In genomic region chr19:872266-872951, GRCh38 we compare ENCODE assay signal across 6 cellular contexts. TPM values are rescaled to one million over a fixed set of nuclear protein-coding genes. Genes with fewer than 3 reads are reported as not detected.
DNase-seq lines count a peak whose midpoint lies in the region; ATAC-seq, FAIRE-seq and TF ChIP-seq lines count a peak whose summit lies in the region.

No MANE protein-coding gene starts in this region.

- no peak for TF ChIP-seq RAD21 in HepG2 (CRISPR knock-in tag; IDR thresholded peaks at IDR 0.05)

- DNase-seq in CD4-positive, alpha-beta memory T cell = peak; percentile 84 to 93 (median 91)
- DNase-seq in NCI-H1105 treated with DMSO at 0.1 percent for 48 hours (lab: John Stamatoyannopoulos, UW) (peak; percentile 65), HepG2 (ENCODE audit: low spot score) (no peak), HuH-7.5 (ENCODE audit: low spot score) (no peak)
- peak; percentile 44 to 66 for DNase-seq in activated T-helper 1 cell treated with anti-CD3 and anti-CD28 coated beads, Interleukin-2, amount 50 U/mL, for 16 hours (ENCODE audit: low read depth in 1 of 2, low spot score in 1 of 2)

- H3K27ac Mint-ChIP-seq in CD4-positive, alpha-beta memory T cell = peak overlapping the region; percentile 88 to 98 (median 97)

- H3K27me3 Mint-ChIP-seq in CD4-positive, alpha-beta memory T cell = no peaks in the 10 kb centered on the region

- TF ChIP-seq EP300 in HepG2 (IDR thresholded peaks at IDR 0.05; ENCODE audit: low read depth in 2 of 2, low read length in 2 of 2) = no peak
- TF ChIP-seq EP300 in HepG2 (CRISPR knock-in tag; IDR thresholded peaks at IDR 0.05; ENCODE audit: borderline replicate concordance) = no peak

- peak overlapping the region in 1 of 2 donors; percentile 51 for H3K4me3 ChIP-seq in CD4-positive, alpha-beta memory T cell (ENCODE audit: low read length in 2 of 2)
- no peak overlapping the region for H3K4me3 ChIP-seq in HepG2 (replicated peaks in 1 of 3; ENCODE audit: insufficient read depth in 1 of 3, low read depth in 2 of 3, low read length in 3 of 3)

- FAIRE-seq in HepG2 (lab: Jason Lieb, UNC) = no peak

- no peak for TF ChIP-seq CTCF in HepG2 (CRISPR knock-in tag; IDR thresholded peaks at IDR 0.05)

- H3K27me3 ChIP-seq in CD4-positive, alpha-beta memory T cell (ENCODE audit: insufficient read depth, low read length) = no peaks in the 10 kb centered on the region
- H3K27me3 ChIP-seq in HepG2 (ENCODE audit: control insufficient read depth in 1 of 2, insufficient read depth in 2 of 2, low read length in 2 of 2) = no peaks in the 10 kb centered on the region

- H3K4me1 Mint-ChIP-seq in CD4-positive, alpha-beta memory T cell = peaks cover 4 to 16% (median 9%) of the 10 kb centered on the region in 4 donors

- in situ Hi-C loops in HepG2 (cut with HindIII; ENCODE audit: extremely low pct_ligation_motif_present, low pct_unique_long_range_greater_than_20kb) = no loop called here

- H4K20me1 ChIP-seq in HepG2 (ENCODE audit: insufficient read depth, low read length) = no peaks in the 10 kb centered on the region

- no peak for TF ChIP-seq POLR2A in HepG2 (IDR thresholded peaks at IDR 0.05; ENCODE audit: insufficient read depth in 1 of 2, low read depth in 2 of 2, low read length in 2 of 2)

- POLR2A ChIA-PET in CD4-positive, alpha-beta memory T cell (lab: Charles Lee; ENCODE audit: partially characterized antibody) = interaction anchor here (0.6 to 5.2 kb wide), 17 partner anchors 9 to 403 kb away, joined by 3 to 41 read pairs (median 5); partner anchors contain the start of genes ABCA7, ARHGAP45, CIRBP and FAM174C
- POLR2A ChIA-PET in HepG2 (lab: Yijun Ruan, JAX) = no interaction called here

- H3K36me3 ChIP-seq in CD4-positive, alpha-beta memory T cell (ENCODE audit: insufficient read depth, low read length) = peaks cover 7% of the 10 kb centered on the region
- peaks cover 5 to 12% of the 10 kb centered on the region in 2 experiments; a peak in 3 of 5 replicates for H3K36me3 ChIP-seq in HepG2 (replicated peaks in 1 of 2; ENCODE audit: control insufficient read depth in 1 of 2, insufficient read depth in 2 of 2, low read length in 2 of 2)

- peak; percentile 45 for ATAC-seq in HepG2
- no peak for ATAC-seq in GM18870 (IDR thresholded peaks at IDR 0.05; ENCODE audit: unreplicated experiment)

- CTCF ChIA-PET in CD4-positive, alpha-beta memory T cell (lab: Charles Lee; ENCODE audit: partially characterized antibody) = interaction anchor here (1.2 to 2.4 kb wide), 4 partner anchors 9 to 49 kb away, joined by 3 to 4 read pairs (median 4); no protein-coding TSS in a partner anchor
- CTCF ChIA-PET in HepG2 (lab: Yijun Ruan, JAX; ENCODE audit: low intra/inter-chr PET ratio, low total read pairs) = no interaction called here

- no peak overlapping the region for H3K9ac ChIP-seq in HepG2 (ENCODE audit: insufficient read depth, low read depth, low read length)

- no TSS peak for BruUV-seq in HepG2 (replicated peaks; lab: Mats Ljungman, UMichigan)

- H2AFZ ChIP-seq in HepG2 (ENCODE audit: low read length) = no peak overlapping the region

- H3K9me3 ChIP-seq in CD4-positive, alpha-beta memory T cell (ENCODE audit: control insufficient read depth in 1 of 2, low read length in 2 of 2) = no peaks in the 10 kb centered on the region
- no peaks in the 10 kb centered on the region for H3K9me3 ChIP-seq in HepG2 (ENCODE audit: low read length)

- H3K4me3 Mint-ChIP-seq in CD4-positive, alpha-beta memory T cell = peak overlapping the region; percentile 75 to 92 (median 84)

- no peaks in the 10 kb centered on the region for H3K79me2 ChIP-seq in HepG2 (ENCODE audit: insufficient read depth, low read length)

- H3K27ac ChIP-seq in CD4-positive, alpha-beta memory T cell (ENCODE audit: low read depth, low read length) = peak overlapping the region; percentile 55
- H3K27ac ChIP-seq in HepG2 (ENCODE audit: extremely low read length, insufficient read depth, low read length) = peak overlapping the region; percentile 26

- peaks cover 13% of the 10 kb centered on the region for H3K4me1 ChIP-seq in CD4-positive, alpha-beta memory T cell (ENCODE audit: insufficient read depth, low read length)
- no peaks in the 10 kb centered on the region for H3K4me1 ChIP-seq in HepG2 (ENCODE audit: insufficient read depth, low read length)

- H3K4me2 ChIP-seq in HepG2 (ENCODE audit: low read depth, low read length) = no peak overlapping the region

- H3K9me3 Mint-ChIP-seq in CD4-positive, alpha-beta memory T cell = peaks cover 0 to 8% (median 0%) of the 10 kb centered on the region in 8 donors

- H3K36me3 Mint-ChIP-seq in CD4-positive, alpha-beta memory T cell = peaks cover 5 to 23% of the 10 kb centered on the region in 2 donors

- 83% methylated on average over 23 of the region's 27 CpGs for WGBS in HepG2 (ENCODE audit: low lambda C conversion rate)

- intact Hi-C loops in CD4-positive, alpha-beta memory T cell (cut with micrococcal nuclease) = loop anchor here (1.0 kb wide), 3 partner anchors 10 to 37 kb away; partner anchors contain the start of genes MED16 and RNU6-9
- intact Hi-C loops in HepG2 (cut with micrococcal nuclease; ENCODE audit: unreplicated experiment) = no loop called here

RNA-seq across cellular contexts. Expression of gene CFD, which starts 12.9 kb away (rescaled TPM):
- total RNA-seq in CD4-positive, alpha-beta memory T cell = 1 to 10 TPM in 1 of 2 experiments, under 1 TPM in 1; 0.91 to 1.1 TPM
- 1 to 10 TPM in 1 of 2 donors, not detected in 1; 4.8 TPM for polyA plus RNA-seq in CD4-positive, alpha-beta memory T cell
- 3.6 and 4.6 TPM in 2 replicates for total RNA-seq in HepG2 (2016; rRNA removed; fragmentation: Illumina TruSeq; extraction: Trizol)
- 1.4 and 2.7 TPM in 2 replicates for total RNA-seq in HepG2 (2016; cell fraction: cytosol; rRNA removed; fragmentation: Illumina TruSeq; extraction: Trizol; ENCODE audit: low read depth)
- total RNA-seq in HepG2 (2016; cell fraction: insoluble cytoplasmic fraction; rRNA removed; fragmentation: Illumina TruSeq; extraction: Trizol) = 3.4 and 3.9 TPM in 2 replicates
- total RNA-seq in HepG2 (2016; cell fraction: membrane; rRNA removed; fragmentation: Illumina TruSeq; extraction: Trizol) = 1.8 and 2.7 TPM in 2 replicates
- total RNA-seq in HepG2 (2016; cell fraction: nucleus; rRNA removed; fragmentation: Illumina TruSeq; extraction: Trizol) = 1.0 and 1.7 TPM in 2 replicates
- 2.3 and 3.9 TPM in 2 replicates for polyA plus RNA-seq in HepG2 (2011; rRNA removed)
- 3.0 and 8.4 TPM in 2 replicates for polyA plus RNA-seq in HepG2 (2011; cell fraction: cytosol; rRNA removed)
- polyA plus RNA-seq in HepG2 (2011; cell fraction: nucleus; rRNA removed) = 5.1 and 6.2 TPM in 2 replicates
- 3.4 and 4.4 TPM in 2 replicates for polyA plus RNA-seq in HepG2 (2012)
- 1.7 TPM in 2 replicates for polyA plus RNA-seq in HepG2 (2016; cell fraction: cytosol; fragmentation: Illumina TruSeq; extraction: Trizol; ENCODE audit: low read depth)
- 2.4 and 5.1 TPM in 2 replicates for polyA plus RNA-seq in HepG2 (2016; cell fraction: insoluble cytoplasmic fraction; fragmentation: Illumina TruSeq; extraction: Trizol; ENCODE audit: low read depth)
- 1.2 and 1.9 TPM in 2 replicates for polyA plus RNA-seq in HepG2 (2016; cell fraction: membrane; fragmentation: Illumina TruSeq; extraction: Trizol; ENCODE audit: low read depth)
- 2.7 and 3.3 TPM in 2 replicates for polyA plus RNA-seq in HepG2 (2016; cell fraction: nucleus; fragmentation: Illumina TruSeq; extraction: Trizol; ENCODE audit: insufficient read depth, low read depth)
- polyA minus RNA-seq in HepG2 (2011; rRNA and poly(A)+ RNA removed; ENCODE audit: low replicate concordance) = 4.8 TPM in 2 replicates
- 1.9 and 2.3 TPM in 2 replicates for polyA minus RNA-seq in HepG2 (2011; cell fraction: cytosol; rRNA and poly(A)+ RNA removed)
- polyA minus RNA-seq in HepG2 (2011; cell fraction: nucleus; rRNA and poly(A)+ RNA removed) = 0.75 and 1.9 TPM in 2 replicates

RNA-seq across cellular contexts. Expression of gene ELANE, which starts 20.3 kb away (rescaled TPM):
- not detected for total RNA-seq in CD4-positive, alpha-beta memory T cell
- polyA plus RNA-seq in CD4-positive, alpha-beta memory T cell = not detected
- not detected in 2 replicates for total RNA-seq in HepG2 (2016; rRNA removed; fragmentation: Illumina TruSeq; extraction: Trizol)
- not detected in 2 replicates for total RNA-seq in HepG2 (2016; cell fraction: cytosol; rRNA removed; fragmentation: Illumina TruSeq; extraction: Trizol; ENCODE audit: low read depth)
- not detected in 2 replicates for total RNA-seq in HepG2 (2016; cell fraction: insoluble cytoplasmic fraction; rRNA removed; fragmentation: Illumina TruSeq; extraction: Trizol)
- total RNA-seq in HepG2 (2016; cell fraction: membrane; rRNA removed; fragmentation: Illumina TruSeq; extraction: Trizol) = not detected in 2 replicates
- not detected in 2 replicates for total RNA-seq in HepG2 (2016; cell fraction: nucleus; rRNA removed; fragmentation: Illumina TruSeq; extraction: Trizol)
- polyA plus RNA-seq in HepG2 (2011; rRNA removed) = not detected in 2 replicates
- not detected in 2 replicates for polyA plus RNA-seq in HepG2 (2011; cell fraction: cytosol; rRNA removed)
- not detected in 2 replicates for polyA plus RNA-seq in HepG2 (2011; cell fraction: nucleus; rRNA removed)
- not detected in 2 replicates for polyA plus RNA-seq in HepG2 (2012)
- polyA plus RNA-seq in HepG2 (2016; cell fraction: cytosol; fragmentation: Illumina TruSeq; extraction: Trizol; ENCODE audit: low read depth) = not detected in 2 replicates
- polyA plus RNA-seq in HepG2 (2016; cell fraction: insoluble cytoplasmic fraction; fragmentation: Illumina TruSeq; extraction: Trizol; ENCODE audit: low read depth) = not detected in 2 replicates
- polyA plus RNA-seq in HepG2 (2016; cell fraction: membrane; fragmentation: Illumina TruSeq; extraction: Trizol; ENCODE audit: low read depth) = not detected in 2 replicates
- polyA plus RNA-seq in HepG2 (2016; cell fraction: nucleus; fragmentation: Illumina TruSeq; extraction: Trizol; ENCODE audit: insufficient read depth, low read depth) = not detected in 2 replicates
- not detected in 2 replicates for polyA minus RNA-seq in HepG2 (2011; rRNA and poly(A)+ RNA removed; ENCODE audit: low replicate concordance)
- polyA minus RNA-seq in HepG2 (2011; cell fraction: cytosol; rRNA and poly(A)+ RNA removed) = not detected in 2 replicates
- not detected in 2 replicates for polyA minus RNA-seq in HepG2 (2011; cell fraction: nucleus; rRNA and poly(A)+ RNA removed)

RNA-seq across cellular contexts. Expression of gene MED16, which starts 20.6 kb away (rescaled TPM):
- 10 to 100 TPM; 68.3 to 71.7 TPM for total RNA-seq in CD4-positive, alpha-beta memory T cell
- polyA plus RNA-seq in CD4-positive, alpha-beta memory T cell = 100 to 1,000 TPM in 1 of 2 donors, 10 to 100 TPM in 1; 48.6 to 125 TPM
- 14.8 and 18.4 TPM in 2 replicates for total RNA-seq in HepG2 (2016; rRNA removed; fragmentation: Illumina TruSeq; extraction: Trizol)
- total RNA-seq in HepG2 (2016; cell fraction: cytosol; rRNA removed; fragmentation: Illumina TruSeq; extraction: Trizol; ENCODE audit: low read depth) = 6.4 and 6.7 TPM in 2 replicates
- total RNA-seq in HepG2 (2016; cell fraction: insoluble cytoplasmic fraction; rRNA removed; fragmentation: Illumina TruSeq; extraction: Trizol) = 14.0 and 16.4 TPM in 2 replicates
- 12.3 and 14.3 TPM in 2 replicates for total RNA-seq in HepG2 (2016; cell fraction: membrane; rRNA removed; fragmentation: Illumina TruSeq; extraction: Trizol)
- total RNA-seq in HepG2 (2016; cell fraction: nucleus; rRNA removed; fragmentation: Illumina TruSeq; extraction: Trizol) = 11.3 and 13.2 TPM in 2 replicates
- polyA plus RNA-seq in HepG2 (2011; rRNA removed) = 13.3 and 16.9 TPM in 2 replicates
- 17.9 and 30.0 TPM in 2 replicates for polyA plus RNA-seq in HepG2 (2011; cell fraction: cytosol; rRNA removed)
- 45.6 and 56.5 TPM in 2 replicates for polyA plus RNA-seq in HepG2 (2011; cell fraction: nucleus; rRNA removed)
- polyA plus RNA-seq in HepG2 (2012) = 19.2 and 24.7 TPM in 2 replicates
- polyA plus RNA-seq in HepG2 (2016; cell fraction: cytosol; fragmentation: Illumina TruSeq; extraction: Trizol; ENCODE audit: low read depth) = 7.2 and 8.1 TPM in 2 replicates
- polyA plus RNA-seq in HepG2 (2016; cell fraction: insoluble cytoplasmic fraction; fragmentation: Illumina TruSeq; extraction: Trizol; ENCODE audit: low read depth) = 21.8 and 29.1 TPM in 2 replicates
- 15.5 and 16.0 TPM in 2 replicates for polyA plus RNA-seq in HepG2 (2016; cell fraction: membrane; fragmentation: Illumina TruSeq; extraction: Trizol; ENCODE audit: low read depth)
- 24.9 and 32.1 TPM in 2 replicates for polyA plus RNA-seq in HepG2 (2016; cell fraction: nucleus; fragmentation: Illumina TruSeq; extraction: Trizol; ENCODE audit: insufficient read depth, low read depth)
- 17.7 and 77.2 TPM in 2 replicates for polyA minus RNA-seq in HepG2 (2011; rRNA and poly(A)+ RNA removed; ENCODE audit: low replicate concordance)
- 45.1 and 51.0 TPM in 2 replicates for polyA minus RNA-seq in HepG2 (2011; cell fraction: cytosol; rRNA and poly(A)+ RNA removed)
- 14.5 and 15.0 TPM in 2 replicates for polyA minus RNA-seq in HepG2 (2011; cell fraction: nucleus; rRNA and poly(A)+ RNA removed)

RNA-seq across cellular contexts. Expression of gene RNU6-9, which starts 20.9 kb away (rescaled TPM):
- not detected for total RNA-seq in CD4-positive, alpha-beta memory T cell
- polyA plus RNA-seq in CD4-positive, alpha-beta memory T cell = not detected
- under 0.01 TPM in 1 of 2 replicates, not detected in the other for total RNA-seq in HepG2 (2016; rRNA removed; fragmentation: Illumina TruSeq; extraction: Trizol)
- under 0.01 TPM in 2 replicates for total RNA-seq in HepG2 (2016; cell fraction: cytosol; rRNA removed; fragmentation: Illumina TruSeq; extraction: Trizol; ENCODE audit: low read depth)
- under 0.01 TPM in 1 of 2 replicates, not detected in the other for total RNA-seq in HepG2 (2016; cell fraction: insoluble cytoplasmic fraction; rRNA removed; fragmentation: Illumina TruSeq; extraction: Trizol)
- total RNA-seq in HepG2 (2016; cell fraction: membrane; rRNA removed; fragmentation: Illumina TruSeq; extraction: Trizol) = under 0.01 TPM in 1 of 2 replicates, not detected in the other
- total RNA-seq in HepG2 (2016; cell fraction: nucleus; rRNA removed; fragmentation: Illumina TruSeq; extraction: Trizol) = not detected in 2 replicates
- not detected in 2 replicates for polyA plus RNA-seq in HepG2 (2011; rRNA removed)
- polyA plus RNA-seq in HepG2 (2011; cell fraction: cytosol; rRNA removed) = not detected in 2 replicates
- not detected in 2 replicates for polyA plus RNA-seq in HepG2 (2011; cell fraction: nucleus; rRNA removed)
- not detected in 2 replicates for polyA plus RNA-seq in HepG2 (2012)
- polyA plus RNA-seq in HepG2 (2016; cell fraction: cytosol; fragmentation: Illumina TruSeq; extraction: Trizol; ENCODE audit: low read depth) = not detected in 2 replicates
- not detected in 2 replicates for polyA plus RNA-seq in HepG2 (2016; cell fraction: insoluble cytoplasmic fraction; fragmentation: Illumina TruSeq; extraction: Trizol; ENCODE audit: low read depth)
- polyA plus RNA-seq in HepG2 (2016; cell fraction: membrane; fragmentation: Illumina TruSeq; extraction: Trizol; ENCODE audit: low read depth) = not detected in 2 replicates
- polyA plus RNA-seq in HepG2 (2016; cell fraction: nucleus; fragmentation: Illumina TruSeq; extraction: Trizol; ENCODE audit: insufficient read depth, low read depth) = not detected in 2 replicates
- under 0.01 TPM in 1 of 2 replicates, not detected in the other for polyA minus RNA-seq in HepG2 (2011; rRNA and poly(A)+ RNA removed; ENCODE audit: low replicate concordance)
- polyA minus RNA-seq in HepG2 (2011; cell fraction: cytosol; rRNA and poly(A)+ RNA removed) = under 0.01 TPM in 1 of 2 replicates, not detected in the other
- not detected in 2 replicates for polyA minus RNA-seq in HepG2 (2011; cell fraction: nucleus; rRNA and poly(A)+ RNA removed)

RNA-seq across cellular contexts. Expression of gene PRTN3, which starts 31.6 kb away (rescaled TPM):
- total RNA-seq in CD4-positive, alpha-beta memory T cell = not detected
- polyA plus RNA-seq in CD4-positive, alpha-beta memory T cell = not detected
- not detected in 2 replicates for total RNA-seq in HepG2 (2016; rRNA removed; fragmentation: Illumina TruSeq; extraction: Trizol)
- not detected in 2 replicates for total RNA-seq in HepG2 (2016; cell fraction: cytosol; rRNA removed; fragmentation: Illumina TruSeq; extraction: Trizol; ENCODE audit: low read depth)
- total RNA-seq in HepG2 (2016; cell fraction: insoluble cytoplasmic fraction; rRNA removed; fragmentation: Illumina TruSeq; extraction: Trizol) = not detected in 2 replicates
- total RNA-seq in HepG2 (2016; cell fraction: membrane; rRNA removed; fragmentation: Illumina TruSeq; extraction: Trizol) = not detected in 2 replicates
- not detected in 2 replicates for total RNA-seq in HepG2 (2016; cell fraction: nucleus; rRNA removed; fragmentation: Illumina TruSeq; extraction: Trizol)
- polyA plus RNA-seq in HepG2 (2011; rRNA removed) = 0.10 TPM in 1 of 2 replicates, not detected in the other
- 0.17 TPM in 1 of 2 replicates, not detected in the other for polyA plus RNA-seq in HepG2 (2011; cell fraction: cytosol; rRNA removed)
- 0.14 and 0.16 TPM in 2 replicates for polyA plus RNA-seq in HepG2 (2011; cell fraction: nucleus; rRNA removed)
- polyA plus RNA-seq in HepG2 (2012) = not detected in 2 replicates
- polyA plus RNA-seq in HepG2 (2016; cell fraction: cytosol; fragmentation: Illumina TruSeq; extraction: Trizol; ENCODE audit: low read depth) = not detected in 2 replicates
- polyA plus RNA-seq in HepG2 (2016; cell fraction: insoluble cytoplasmic fraction; fragmentation: Illumina TruSeq; extraction: Trizol; ENCODE audit: low read depth) = not detected in 2 replicates
- polyA plus RNA-seq in HepG2 (2016; cell fraction: membrane; fragmentation: Illumina TruSeq; extraction: Trizol; ENCODE audit: low read depth) = not detected in 2 replicates
- polyA plus RNA-seq in HepG2 (2016; cell fraction: nucleus; fragmentation: Illumina TruSeq; extraction: Trizol; ENCODE audit: insufficient read depth, low read depth) = not detected in 2 replicates
- polyA minus RNA-seq in HepG2 (2011; rRNA and poly(A)+ RNA removed; ENCODE audit: low replicate concordance) = 0.14 TPM in 1 of 2 replicates, not detected in the other
- polyA minus RNA-seq in HepG2 (2011; cell fraction: cytosol; rRNA and poly(A)+ RNA removed) = not detected in 2 replicates
- polyA minus RNA-seq in HepG2 (2011; cell fraction: nucleus; rRNA and poly(A)+ RNA removed) = not detected in 2 replicates

Comparison
In these comparisons a context has a peak if more than half of its experiments do, and no peak if none do; other contexts are left out.
1. DNase-seq: peak in CD4-positive, alpha-beta memory T cell (5 of 5), NCI-H1105 treated with DMSO at 0.1 percent for 48 hours (single experiment) and activated T-helper 1 cell treated with anti-CD3 and anti-CD28 coated beads, Interleukin-2, amount 50 U/mL, for 16 hours (2 of 2); none in HepG2 (single experiment) and HuH-7.5 (single experiment).